In genomic region chr2:74417763-74418162, GRCh38 we compare ENCODE assay signal across 19 cellular contexts. TPM values are rescaled to one million over a fixed set of nuclear protein-coding genes. Genes with fewer than 3 reads are reported as not detected.
A peak's percentile ranks its signal among the peaks of the same experiment; 100 is the strongest.
DNase-seq lines count a peak whose midpoint lies in the region; ATAC-seq, FAIRE-seq and TF ChIP-seq lines count a peak whose summit lies in the region.
"Had no signal": no experiment of that assay in that cellular context is flagged by ENCODE, and none has a peak within 500 bp of the region (broad histone marks: within the 10 kb centered on the region; RNA-seq: fewer than 3 reads in every experiment).

No MANE protein-coding gene starts in this region.

- H3K9me3 ChIP-seq in HepG2 (ENCODE audit: low read length) (no peaks in the 10 kb centered on the region), right lobe of liver (no peaks in the 10 kb centered on the region)
- H3K9me3 ChIP-seq: HAP-1 had no signal

- H3K4me3 Mint-ChIP-seq in memory B cell = no peak overlapping the region

- TF ChIP-seq RAD21 in HepG2 (CRISPR knock-in tag; IDR thresholded peaks at IDR 0.05) = no peak

- H2AFZ ChIP-seq in HepG2 (ENCODE audit: low read length) = no peak overlapping the region

- peak overlapping the region; percentile 45 for H3K27ac Mint-ChIP-seq in memory B cell
- no peak overlapping the region for H3K27ac Mint-ChIP-seq in activated naive CD4-positive, alpha-beta T cell treated with anti-CD3 and anti-CD28 coated beads, Interleukin-2, amount 50 U/mL, for 72 hours

- DNase-seq in HepG2 (ENCODE audit: low spot score) (no peak), right lobe of liver (no peak), GM10266 (ENCODE audit: extremely low spot score) (peak; percentile 25), memory B cell (ENCODE audit: low spot score in 2 of 2) (no peak)
- no peak for DNase-seq in activated naive CD4-positive, alpha-beta T cell treated with anti-CD3 and anti-CD28 coated beads, Interleukin-2, amount 50 U/mL, for 72 hours (ENCODE audit: low spot score in 2 of 2)
- DNase-seq in activated CD8-positive, alpha-beta memory T cell treated with anti-CD3 and anti-CD28 coated beads for 24 hours = no peak
- DNase-seq: ACHN; CD4-positive, alpha-beta memory T cell; DMS79 treated with DMSO at 0.1 percent for 48 hours; GF-D8; KBM-7 had no signal

- no peak for ATAC-seq in HepG2
- no peak for ATAC-seq in right lobe of liver
- no peak for ATAC-seq in memory B cell (ENCODE audit: low read depth)
- no peak for ATAC-seq in activated naive CD4-positive, alpha-beta T cell treated with anti-CD3 and anti-CD28 coated beads, Interleukin-2, amount 50 U/mL, for 72 hours
- no peak for ATAC-seq in HG03442 (IDR thresholded peaks at IDR 0.05; ENCODE audit: unreplicated experiment)
- ATAC-seq: GM12878 had no signal

- POLR2A ChIA-PET in HepG2 (lab: Yijun Ruan, JAX) = interaction anchor here (0.7 kb wide), 1 partner anchor 27 kb away, joined by 3 read pairs; no protein-coding TSS in a partner anchor

- no peak overlapping the region for H3K4me2 ChIP-seq in HepG2 (ENCODE audit: low read depth, low read length)

- intact Hi-C loops in HepG2 (cut with micrococcal nuclease; ENCODE audit: unreplicated experiment) (no loop called here), right lobe of liver (cut with DNase I) (loop anchor here in 1 of 2 donors (10.0 kb wide), 1 partner anchor 173 kb away; no protein-coding TSS in a partner anchor)

- no peaks in the 10 kb centered on the region for H3K79me2 ChIP-seq in HepG2 (ENCODE audit: insufficient read depth, low read length)

- no TSS peak for BruUV-seq in HepG2 (replicated peaks; lab: Mats Ljungman, UMichigan)

- H3K4me1 Mint-ChIP-seq in memory B cell = peaks cover 26% of the 10 kb centered on the region

- H3K9me3 Mint-ChIP-seq in memory B cell = no peaks in the 10 kb centered on the region
- no peaks in the 10 kb centered on the region for H3K9me3 Mint-ChIP-seq in activated naive CD4-positive, alpha-beta T cell treated with anti-CD3 and anti-CD28 coated beads, Interleukin-2, amount 50 U/mL, for 72 hours
- H3K9me3 Mint-ChIP-seq: CD4-positive, alpha-beta memory T cell; IgD-negative memory B cell had no signal

- no peaks in the 10 kb centered on the region for H3K36me3 ChIP-seq in HepG2 (replicated peaks in 1 of 2; ENCODE audit: control insufficient read depth in 1 of 2, insufficient read depth in 2 of 2, low read length in 2 of 2)
- H3K36me3 ChIP-seq in right lobe of liver = no peaks in the 10 kb centered on the region
- H3K36me3 ChIP-seq: HAP-1 had no signal

- TF ChIP-seq CTCF in HepG2 (CRISPR knock-in tag; IDR thresholded peaks at IDR 0.05) (no peak), right lobe of liver (IDR thresholded peaks at IDR 0.05) (no peak), GM10266 (IDR thresholded peaks at IDR 0.05; ENCODE audit: control insufficient read depth, insufficient read depth, low read depth, missing control alignments) (no peak)

- H3K27ac ChIP-seq in HepG2 (ENCODE audit: extremely low read length, insufficient read depth, low read length) (no peak overlapping the region), right lobe of liver (no peak overlapping the region)
- H3K27ac ChIP-seq: C4-2B, HL-60 had no signal

- TF ChIP-seq POLR2A in HepG2 (IDR thresholded peaks at IDR 0.05; ENCODE audit: insufficient read depth in 1 of 2, low read depth in 2 of 2, low read length in 2 of 2) = no peak
- no peak for TF ChIP-seq POLR2A in right lobe of liver (IDR thresholded peaks at IDR 0.05)

- no peaks in the 10 kb centered on the region for H4K20me1 ChIP-seq in HepG2 (ENCODE audit: insufficient read depth, low read length)

- in situ Hi-C loops in HepG2 (cut with HindIII; ENCODE audit: extremely low pct_ligation_motif_present, low pct_unique_long_range_greater_than_20kb) = no loop called here

- 48% methylated on average over 6 of the region's 6 CpGs for WGBS in HepG2 (ENCODE audit: low lambda C conversion rate)
- WGBS in right lobe of liver (ENCODE audit: insufficient coverage, low coverage, low lambda C conversion rate, missing lambda C conversion rate) = 48% methylated on average over 4 of the region's 6 CpGs

- H3K27me3 ChIP-seq in HepG2 (ENCODE audit: control insufficient read depth in 1 of 2, insufficient read depth in 2 of 2, low read length in 2 of 2) (peaks cover 0 to 10% of the 10 kb centered on the region in 2 experiments; a peak in 3 of 5 replicates), right lobe of liver (peaks cover 0 to 4% of the 10 kb centered on the region in 2 donors)

- no peak overlapping the region for H3K9ac ChIP-seq in HepG2 (ENCODE audit: insufficient read depth, low read depth, low read length)

- FAIRE-seq in HepG2 (lab: Jason Lieb, UNC) = no peak
- FAIRE-seq: A204.1, GM12878, H1 had no signal

- H3K36me3 Mint-ChIP-seq in memory B cell = no peaks in the 10 kb centered on the region
- H3K36me3 Mint-ChIP-seq in activated naive CD4-positive, alpha-beta T cell treated with anti-CD3 and anti-CD28 coated beads, Interleukin-2, amount 50 U/mL, for 72 hours = peaks cover 2 to 5% of the 10 kb centered on the region in 2 donors

- TF ChIP-seq EP300 in HepG2 (IDR thresholded peaks at IDR 0.05; ENCODE audit: low read depth in 2 of 2, low read length in 2 of 2) (no peak), HepG2 (CRISPR knock-in tag; IDR thresholded peaks at IDR 0.05; ENCODE audit: borderline replicate concordance) (no peak)

- CTCF ChIA-PET in HepG2 (lab: Yijun Ruan, JAX; ENCODE audit: low intra/inter-chr PET ratio, low total read pairs) = no interaction called here

- H3K27me3 Mint-ChIP-seq in memory B cell = no peaks in the 10 kb centered on the region

- H3K4me3 ChIP-seq in HepG2 (replicated peaks in 1 of 3; ENCODE audit: insufficient read depth in 1 of 3, low read depth in 2 of 3, low read length in 3 of 3) (no peak overlapping the region), right lobe of liver (no peak overlapping the region)
- H3K4me3 ChIP-seq: GM12878, HAP-1 had no signal

- peaks cover 43% of the 10 kb centered on the region for H3K4me1 ChIP-seq in HepG2 (ENCODE audit: insufficient read depth, low read length)
- H3K4me1 ChIP-seq in right lobe of liver = peaks cover 0 to 22% (median 0%) of the 10 kb centered on the region in 4 donors
- H3K4me1 ChIP-seq: HAP-1 had no signal

RNA-seq across cellular contexts. Expression of gene C2orf81, which starts 3.7 kb away (rescaled TPM):
- total RNA-seq in HepG2 (2016; rRNA removed; fragmentation: Illumina TruSeq; extraction: Trizol) (0.13 and 0.15 TPM in 2 replicates), right lobe of liver (under 1 TPM in 5 of 6 experiments, not detected in 1; 0.18 to 0.56 (median 0.31) TPM)
- not detected in 2 replicates for total RNA-seq in HepG2 (2016; cell fraction: cytosol; rRNA removed; fragmentation: Illumina TruSeq; extraction: Trizol; ENCODE audit: low read depth)
- total RNA-seq in HepG2 (2016; cell fraction: insoluble cytoplasmic fraction; rRNA removed; fragmentation: Illumina TruSeq; extraction: Trizol) = 0.09 TPM in 1 of 2 replicates, not detected in the other
- total RNA-seq in HepG2 (2016; cell fraction: membrane; rRNA removed; fragmentation: Illumina TruSeq; extraction: Trizol) = not detected in 2 replicates
- 0.16 TPM in 1 of 2 replicates, not detected in the other for total RNA-seq in HepG2 (2016; cell fraction: nucleus; rRNA removed; fragmentation: Illumina TruSeq; extraction: Trizol)
- 0.05 and 0.17 TPM in 2 replicates for polyA plus RNA-seq in HepG2 (2011; rRNA removed)
- 0.12 and 0.13 TPM in 2 replicates for polyA plus RNA-seq in HepG2 (2011; cell fraction: cytosol; rRNA removed)
- 0.21 TPM in 2 replicates for polyA plus RNA-seq in HepG2 (2011; cell fraction: nucleus; rRNA removed)
- polyA plus RNA-seq in HepG2 (2012) = 0.13 TPM in 1 of 2 replicates, not detected in the other
- polyA plus RNA-seq in HepG2 (2016; cell fraction: cytosol; fragmentation: Illumina TruSeq; extraction: Trizol; ENCODE audit: low read depth) = not detected in 2 replicates
- 0.16 TPM in 1 of 2 replicates, not detected in the other for polyA plus RNA-seq in HepG2 (2016; cell fraction: insoluble cytoplasmic fraction; fragmentation: Illumina TruSeq; extraction: Trizol; ENCODE audit: low read depth)
- polyA plus RNA-seq in HepG2 (2016; cell fraction: membrane; fragmentation: Illumina TruSeq; extraction: Trizol; ENCODE audit: low read depth) = 0.24 and 0.29 TPM in 2 replicates
- 0.35 TPM in 1 of 2 replicates, not detected in the other for polyA plus RNA-seq in HepG2 (2016; cell fraction: nucleus; fragmentation: Illumina TruSeq; extraction: Trizol; ENCODE audit: insufficient read depth, low read depth)
- polyA minus RNA-seq in HepG2 (2011; rRNA and poly(A)+ RNA removed; ENCODE audit: low replicate concordance) = 0.49 and 0.58 TPM in 2 replicates
- polyA minus RNA-seq in HepG2 (2011; cell fraction: cytosol; rRNA and poly(A)+ RNA removed) = not detected in 2 replicates
- not detected in 2 replicates for polyA minus RNA-seq in HepG2 (2011; cell fraction: nucleus; rRNA and poly(A)+ RNA removed)
- 1 to 10 TPM; 2.1 to 6.4 TPM for total RNA-seq in activated naive CD4-positive, alpha-beta T cell treated with anti-CD3 and anti-CD28 coated beads, Interleukin-2, amount 50 U/mL, for 72 hours

RNA-seq across cellular contexts. Expression of gene WDR54, which starts 3.8 kb away (rescaled TPM):
- total RNA-seq in HepG2 (2016; rRNA removed; fragmentation: Illumina TruSeq; extraction: Trizol) = 1.3 and 2.0 TPM in 2 replicates
- 1.5 TPM in 2 replicates for total RNA-seq in HepG2 (2016; cell fraction: cytosol; rRNA removed; fragmentation: Illumina TruSeq; extraction: Trizol; ENCODE audit: low read depth)
- total RNA-seq in HepG2 (2016; cell fraction: insoluble cytoplasmic fraction; rRNA removed; fragmentation: Illumina TruSeq; extraction: Trizol) = 1.4 and 1.6 TPM in 2 replicates
- 1.1 and 1.4 TPM in 2 replicates for total RNA-seq in HepG2 (2016; cell fraction: membrane; rRNA removed; fragmentation: Illumina TruSeq; extraction: Trizol)
- total RNA-seq in HepG2 (2016; cell fraction: nucleus; rRNA removed; fragmentation: Illumina TruSeq; extraction: Trizol) = 0.66 and 2.7 TPM in 2 replicates
- 12.4 and 17.3 TPM in 2 replicates for polyA plus RNA-seq in HepG2 (2011; rRNA removed)
- polyA plus RNA-seq in HepG2 (2011; cell fraction: cytosol; rRNA removed) = 12.3 and 28.2 TPM in 2 replicates
- polyA plus RNA-seq in HepG2 (2011; cell fraction: nucleus; rRNA removed) = 15.9 and 19.2 TPM in 2 replicates
- polyA plus RNA-seq in HepG2 (2012) = 12.9 and 25.5 TPM in 2 replicates
- polyA plus RNA-seq in HepG2 (2016; cell fraction: cytosol; fragmentation: Illumina TruSeq; extraction: Trizol; ENCODE audit: low read depth) = 1.2 and 1.3 TPM in 2 replicates
- polyA plus RNA-seq in HepG2 (2016; cell fraction: insoluble cytoplasmic fraction; fragmentation: Illumina TruSeq; extraction: Trizol; ENCODE audit: low read depth) = 1.2 TPM in 2 replicates
- 0.55 and 1.1 TPM in 2 replicates for polyA plus RNA-seq in HepG2 (2016; cell fraction: membrane; fragmentation: Illumina TruSeq; extraction: Trizol; ENCODE audit: low read depth)
- 1.7 and 1.8 TPM in 2 replicates for polyA plus RNA-seq in HepG2 (2016; cell fraction: nucleus; fragmentation: Illumina TruSeq; extraction: Trizol; ENCODE audit: insufficient read depth, low read depth)
- 40.5 and 150 TPM in 2 replicates for polyA minus RNA-seq in HepG2 (2011; rRNA and poly(A)+ RNA removed; ENCODE audit: low replicate concordance)
- 4.6 and 10.5 TPM in 2 replicates for polyA minus RNA-seq in HepG2 (2011; cell fraction: cytosol; rRNA and poly(A)+ RNA removed)
- 2.7 and 4.5 TPM in 2 replicates for polyA minus RNA-seq in HepG2 (2011; cell fraction: nucleus; rRNA and poly(A)+ RNA removed)
- 1 to 10 TPM; 1.6 to 5.3 (median 2.2) TPM for total RNA-seq in right lobe of liver
- 100 to 1,000 TPM in 1 of 2 donors, 10 to 100 TPM in 1; 14.3 to 173 TPM for total RNA-seq in activated naive CD4-positive, alpha-beta T cell treated with anti-CD3 and anti-CD28 coated beads, Interleukin-2, amount 50 U/mL, for 72 hours

RNA-seq across cellular contexts. Expression of gene RTKN, which starts 24.0 kb away (rescaled TPM):
- total RNA-seq in HepG2 (2016; rRNA removed; fragmentation: Illumina TruSeq; extraction: Trizol) = 107 and 159 TPM in 2 replicates
- total RNA-seq in HepG2 (2016; cell fraction: cytosol; rRNA removed; fragmentation: Illumina TruSeq; extraction: Trizol; ENCODE audit: low read depth) = 32.3 and 32.8 TPM in 2 replicates
- total RNA-seq in HepG2 (2016; cell fraction: insoluble cytoplasmic fraction; rRNA removed; fragmentation: Illumina TruSeq; extraction: Trizol) = 92.8 and 167 TPM in 2 replicates
- 71.3 and 83.2 TPM in 2 replicates for total RNA-seq in HepG2 (2016; cell fraction: membrane; rRNA removed; fragmentation: Illumina TruSeq; extraction: Trizol)
- total RNA-seq in HepG2 (2016; cell fraction: nucleus; rRNA removed; fragmentation: Illumina TruSeq; extraction: Trizol) = 134 and 147 TPM in 2 replicates
- polyA plus RNA-seq in HepG2 (2011; rRNA removed) = 166 and 187 TPM in 2 replicates
- 105 and 146 TPM in 2 replicates for polyA plus RNA-seq in HepG2 (2011; cell fraction: cytosol; rRNA removed)
- polyA plus RNA-seq in HepG2 (2011; cell fraction: nucleus; rRNA removed) = 693 and 745 TPM in 2 replicates
- 111 and 123 TPM in 2 replicates for polyA plus RNA-seq in HepG2 (2012)
- polyA plus RNA-seq in HepG2 (2016; cell fraction: cytosol; fragmentation: Illumina TruSeq; extraction: Trizol; ENCODE audit: low read depth) = 19.8 and 20.3 TPM in 2 replicates
- 106 and 117 TPM in 2 replicates for polyA plus RNA-seq in HepG2 (2016; cell fraction: insoluble cytoplasmic fraction; fragmentation: Illumina TruSeq; extraction: Trizol; ENCODE audit: low read depth)
- 48.0 and 54.9 TPM in 2 replicates for polyA plus RNA-seq in HepG2 (2016; cell fraction: membrane; fragmentation: Illumina TruSeq; extraction: Trizol; ENCODE audit: low read depth)
- 311 and 321 TPM in 2 replicates for polyA plus RNA-seq in HepG2 (2016; cell fraction: nucleus; fragmentation: Illumina TruSeq; extraction: Trizol; ENCODE audit: insufficient read depth, low read depth)
- 14.0 and 202 TPM in 2 replicates for polyA minus RNA-seq in HepG2 (2011; rRNA and poly(A)+ RNA removed; ENCODE audit: low replicate concordance)
- 51.2 and 66.4 TPM in 2 replicates for polyA minus RNA-seq in HepG2 (2011; cell fraction: cytosol; rRNA and poly(A)+ RNA removed)
- polyA minus RNA-seq in HepG2 (2011; cell fraction: nucleus; rRNA and poly(A)+ RNA removed) = 211 and 223 TPM in 2 replicates
- 100 to 1,000 TPM in 2 of 6 experiments, 10 to 100 TPM in 4; 61.5 to 103 (median 83.0) TPM for total RNA-seq in right lobe of liver
- total RNA-seq in activated naive CD4-positive, alpha-beta T cell treated with anti-CD3 and anti-CD28 coated beads, Interleukin-2, amount 50 U/mL, for 72 hours = 1 to 10 TPM in 1 of 2 donors, under 1 TPM in 1; 0.91 to 4.6 TPM
- total RNA-seq: CD4-positive, alpha-beta memory T cell had no signal

RNA-seq across cellular contexts. Expression of gene INO80B, which starts 37.1 kb away (rescaled TPM):
- 10.0 and 14.5 TPM in 2 replicates for total RNA-seq in HepG2 (2016; rRNA removed; fragmentation: Illumina TruSeq; extraction: Trizol)
- 5.0 and 7.0 TPM in 2 replicates for total RNA-seq in HepG2 (2016; cell fraction: cytosol; rRNA removed; fragmentation: Illumina TruSeq; extraction: Trizol; ENCODE audit: low read depth)
- 8.7 and 16.5 TPM in 2 replicates for total RNA-seq in HepG2 (2016; cell fraction: insoluble cytoplasmic fraction; rRNA removed; fragmentation: Illumina TruSeq; extraction: Trizol)
- total RNA-seq in HepG2 (2016; cell fraction: membrane; rRNA removed; fragmentation: Illumina TruSeq; extraction: Trizol) = 9.3 and 10.1 TPM in 2 replicates
- 12.6 and 17.1 TPM in 2 replicates for total RNA-seq in HepG2 (2016; cell fraction: nucleus; rRNA removed; fragmentation: Illumina TruSeq; extraction: Trizol)
- 6.2 and 7.9 TPM in 2 replicates for polyA plus RNA-seq in HepG2 (2011; rRNA removed)
- 4.5 and 4.9 TPM in 2 replicates for polyA plus RNA-seq in HepG2 (2011; cell fraction: cytosol; rRNA removed)
- 63.6 and 70.4 TPM in 2 replicates for polyA plus RNA-seq in HepG2 (2011; cell fraction: nucleus; rRNA removed)
- polyA plus RNA-seq in HepG2 (2012) = 13.1 and 14.4 TPM in 2 replicates
- polyA plus RNA-seq in HepG2 (2016; cell fraction: cytosol; fragmentation: Illumina TruSeq; extraction: Trizol; ENCODE audit: low read depth) = 4.5 and 5.4 TPM in 2 replicates
- polyA plus RNA-seq in HepG2 (2016; cell fraction: insoluble cytoplasmic fraction; fragmentation: Illumina TruSeq; extraction: Trizol; ENCODE audit: low read depth) = 15.4 and 15.7 TPM in 2 replicates
- 10.1 and 13.1 TPM in 2 replicates for polyA plus RNA-seq in HepG2 (2016; cell fraction: membrane; fragmentation: Illumina TruSeq; extraction: Trizol; ENCODE audit: low read depth)
- 30.3 and 40.1 TPM in 2 replicates for polyA plus RNA-seq in HepG2 (2016; cell fraction: nucleus; fragmentation: Illumina TruSeq; extraction: Trizol; ENCODE audit: insufficient read depth, low read depth)
- polyA minus RNA-seq in HepG2 (2011; rRNA and poly(A)+ RNA removed; ENCODE audit: low replicate concordance) = 2.5 and 7.3 TPM in 2 replicates
- polyA minus RNA-seq in HepG2 (2011; cell fraction: cytosol; rRNA and poly(A)+ RNA removed) = 1.3 TPM in 1 of 2 replicates, not detected in the other
- polyA minus RNA-seq in HepG2 (2011; cell fraction: nucleus; rRNA and poly(A)+ RNA removed) = 14.5 and 22.5 TPM in 2 replicates
- 10 to 100 TPM in 5 of 6 experiments, 1 to 10 TPM in 1; 3.4 to 20.3 (median 18.8) TPM for total RNA-seq in right lobe of liver
- total RNA-seq in activated naive CD4-positive, alpha-beta T cell treated with anti-CD3 and anti-CD28 coated beads, Interleukin-2, amount 50 U/mL, for 72 hours = 10 to 100 TPM; 26.2 to 50.3 TPM

RNA-seq across cellular contexts. Expression of gene DCTN1, which starts 37.7 kb away (rescaled TPM):
- 109 and 122 TPM in 2 replicates for total RNA-seq in HepG2 (2016; rRNA removed; fragmentation: Illumina TruSeq; extraction: Trizol)
- total RNA-seq in HepG2 (2016; cell fraction: cytosol; rRNA removed; fragmentation: Illumina TruSeq; extraction: Trizol; ENCODE audit: low read depth) = 7.7 and 11.2 TPM in 2 replicates
- 94.1 and 122 TPM in 2 replicates for total RNA-seq in HepG2 (2016; cell fraction: insoluble cytoplasmic fraction; rRNA removed; fragmentation: Illumina TruSeq; extraction: Trizol)
- 18.0 and 20.5 TPM in 2 replicates for total RNA-seq in HepG2 (2016; cell fraction: membrane; rRNA removed; fragmentation: Illumina TruSeq; extraction: Trizol)
- 55.1 and 60.1 TPM in 2 replicates for total RNA-seq in HepG2 (2016; cell fraction: nucleus; rRNA removed; fragmentation: Illumina TruSeq; extraction: Trizol)
- 73.2 and 82.4 TPM in 2 replicates for polyA plus RNA-seq in HepG2 (2011; rRNA removed)
- 54.6 and 71.3 TPM in 2 replicates for polyA plus RNA-seq in HepG2 (2011; cell fraction: cytosol; rRNA removed)
- polyA plus RNA-seq in HepG2 (2011; cell fraction: nucleus; rRNA removed) = 141 and 144 TPM in 2 replicates
- polyA plus RNA-seq in HepG2 (2012) = 72.2 and 76.7 TPM in 2 replicates
- 8.1 and 9.5 TPM in 2 replicates for polyA plus RNA-seq in HepG2 (2016; cell fraction: cytosol; fragmentation: Illumina TruSeq; extraction: Trizol; ENCODE audit: low read depth)
- polyA plus RNA-seq in HepG2 (2016; cell fraction: insoluble cytoplasmic fraction; fragmentation: Illumina TruSeq; extraction: Trizol; ENCODE audit: low read depth) = 106 and 136 TPM in 2 replicates
- 20.1 and 26.0 TPM in 2 replicates for polyA plus RNA-seq in HepG2 (2016; cell fraction: membrane; fragmentation: Illumina TruSeq; extraction: Trizol; ENCODE audit: low read depth)
- polyA plus RNA-seq in HepG2 (2016; cell fraction: nucleus; fragmentation: Illumina TruSeq; extraction: Trizol; ENCODE audit: insufficient read depth, low read depth) = 119 and 130 TPM in 2 replicates
- polyA minus RNA-seq in HepG2 (2011; rRNA and poly(A)+ RNA removed; ENCODE audit: low replicate concordance) = 266 and 308 TPM in 2 replicates
- 81.1 and 87.7 TPM in 2 replicates for polyA minus RNA-seq in HepG2 (2011; cell fraction: cytosol; rRNA and poly(A)+ RNA removed)
- 62.1 and 69.7 TPM in 2 replicates for polyA minus RNA-seq in HepG2 (2011; cell fraction: nucleus; rRNA and poly(A)+ RNA removed)
- total RNA-seq in right lobe of liver = 10 to 100 TPM; 33.7 to 47.9 (median 37.3) TPM
- 10 to 100 TPM; 45.6 to 97.1 TPM for total RNA-seq in activated naive CD4-positive, alpha-beta T cell treated with anti-CD3 and anti-CD28 coated beads, Interleukin-2, amount 50 U/mL, for 72 hours

Comparison
In these comparisons a context has a peak if more than half of its experiments do, and no peak if none do; other contexts are left out.
1. RNA of gene RTKN, which starts 24.0 kb away (total RNA-seq): 32.3 to 167 TPM in HepG2 and 61.5 to 103 TPM in right lobe of liver; 0.91 to 4.6 TPM in activated naive CD4-positive, alpha-beta T cell treated with anti-CD3 and anti-CD28 coated beads, Interleukin-2, amount 50 U/mL, for 72 hours; every median in the first group is over 4 times any median in the second.